ENCODE assay signal across 26 cellular contexts in genomic region chr7:29612596-29612995, GRCh38. TPM values are rescaled to one million over a fixed set of nuclear protein-coding genes. Genes with fewer than 3 reads are reported as not detected.
DNase-seq lines count a peak whose midpoint lies in the region; ATAC-seq, FAIRE-seq and TF ChIP-seq lines count a peak whose summit lies in the region.
"Had no signal": no experiment of that assay in that cellular context is flagged by ENCODE, and none has a peak within 500 bp of the region (broad histone marks: within the 10 kb centered on the region; RNA-seq: fewer than 3 reads in every experiment).

No MANE protein-coding gene starts in this region.

- no peak overlapping the region for H3K4me3 ChIP-seq in GM23338
- H3K4me3 ChIP-seq in astrocyte (ENCODE audit: insufficient read depth, low read depth, low read length), result no peak overlapping the region
- H3K4me3 ChIP-seq in dorsolateral prefrontal cortex, result no peak overlapping the region
- no peak overlapping the region for H3K4me3 ChIP-seq in CD4-positive, alpha-beta memory T cell (ENCODE audit: low read length in 2 of 2)
- H3K4me3 ChIP-seq: A549, coronary artery, gastrocnemius medialis, lung, right atrium auricular region, uterus had no signal

- H3K9me2 ChIP-seq in GM23338 (ENCODE audit: insufficient read depth), result 0 out of 2 replicates have a peak, but pooled peaks cover 16% of the 10 kb centered on the region

- peak overlapping the region; percentile 23; the same call in 1 of the 2 replicates for H3K4me2 ChIP-seq in GM23338
- H3K4me2 ChIP-seq in astrocyte (ENCODE audit: low read length), result no peak overlapping the region
- H3K4me2 ChIP-seq: A549 had no signal

- H3K27ac ChIP-seq in GM23338 (ENCODE audit: low read depth) (no peak overlapping the region), astrocyte (ENCODE audit: low read depth, low read length) (no peak overlapping the region), dorsolateral prefrontal cortex (no peak overlapping the region)
- H3K27ac ChIP-seq in CD4-positive, alpha-beta memory T cell (ENCODE audit: low read depth, low read length), result no peak overlapping the region
- H3K27ac ChIP-seq: A549, coronary artery, gastrocnemius medialis, right atrium auricular region, uterus had no signal

- no peak overlapping the region for H3K9ac ChIP-seq in astrocyte (ENCODE audit: low read length)

- H3K9me3 Mint-ChIP-seq in GM23338 (peaks cover 5% of the 10 kb centered on the region; the same call in 2 of the 3 replicates), astrocyte (ENCODE audit: unreplicated experiment) (no peaks in the 10 kb centered on the region)
- peaks cover 0 to 4% (median 0%) of the 10 kb centered on the region in 8 donors for H3K9me3 Mint-ChIP-seq in CD4-positive, alpha-beta memory T cell
- H3K9me3 Mint-ChIP-seq: activated naive CD8-positive, alpha-beta T cell treated with anti-CD3 and anti-CD28 coated beads, Interleukin-2, amount 10 ng/mL, durations not matched to agents 7 days and 5 days; activated T-helper 17 cell treated with anti-CD3 and anti-CD28 coated beads, Interleukin-2, amount 50 U/mL, for 72 hours; T-cell had no signal

- FAIRE-seq in astrocyte (lab: Jason Lieb, UNC), result no peak
- FAIRE-seq: A549 had no signal

- peak; percentile 34 for DNase-seq in AG08395 (ENCODE audit: low spot score)
- no peak for DNase-seq in GM23338 (ENCODE audit: low spot score)
- peak; percentile 66 for DNase-seq in astrocyte (ENCODE audit: low read depth)
- DNase-seq in iris pigment epithelial cell (ENCODE audit: low read depth), result peak; percentile 23
- no peak for DNase-seq in NCI-H1694 treated with DMSO at 0.1 percent for 48 hours (lab: John Stamatoyannopoulos, UW)
- DNase-seq in dorsolateral prefrontal cortex, result no peak
- DNase-seq in CD4-positive, alpha-beta memory T cell, result no peak
- DNase-seq: activated CD4-positive, alpha-beta T cell treated with anti-CD3 and anti-CD28 coated beads for 48 hours; activated naive CD8-positive, alpha-beta T cell treated with anti-CD3 and anti-CD28 coated beads, Interleukin-2, amount 10 ng/mL, durations not matched to agents 7 days and 5 days; CD8-positive, alpha-beta memory T cell; DMS53; gastrocnemius medialis; naive B cell; NCI-H1436 treated with DMSO at 0.1 percent for 48 hours; NCI-H2171; NCI-H526; stimulated activated CD4-positive, alpha-beta T cell treated with anti-CD3 and anti-CD28 coated beads, Interleukin-15, amount 100 ng/mL, for 24 hours; T-cell; uterus had no signal

- no peaks in the 10 kb centered on the region for H3K9me3 ChIP-seq in astrocyte (ENCODE audit: insufficient read depth, low read depth, low read length)
- H3K9me3 ChIP-seq in CD4-positive, alpha-beta memory T cell (ENCODE audit: control insufficient read depth in 1 of 2, low read length in 2 of 2), result no peaks in the 10 kb centered on the region
- H3K9me3 ChIP-seq: gastrocnemius medialis, right atrium auricular region, uterus had no signal

- H3K4me3 Mint-ChIP-seq in GM23338, result no peak overlapping the region
- no peak overlapping the region for H3K4me3 Mint-ChIP-seq in astrocyte (ENCODE audit: unreplicated experiment)
- H3K4me3 Mint-ChIP-seq in CD4-positive, alpha-beta memory T cell, result no peak overlapping the region
- H3K4me3 Mint-ChIP-seq: activated naive CD8-positive, alpha-beta T cell treated with anti-CD3 and anti-CD28 coated beads, Interleukin-2, amount 10 ng/mL, durations not matched to agents 7 days and 5 days; activated T-helper 17 cell treated with anti-CD3 and anti-CD28 coated beads, Interleukin-2, amount 50 U/mL, for 72 hours; brain; CD8-positive, alpha-beta memory T cell; naive B cell; T-cell had no signal

- H3K79me2 ChIP-seq in GM23338 (replicated peaks; ENCODE audit: insufficient read depth) (no peaks in the 10 kb centered on the region), astrocyte (ENCODE audit: insufficient read depth, low read length) (no peaks in the 10 kb centered on the region)

- H4K20me1 ChIP-seq in GM23338 (replicated peaks; ENCODE audit: insufficient read depth), result no peaks in the 10 kb centered on the region
- no peaks in the 10 kb centered on the region for H4K20me1 ChIP-seq in astrocyte (ENCODE audit: insufficient read depth, low read length)

- intact Hi-C loops in dorsolateral prefrontal cortex (cut with DNase I), result no loop called here
- intact Hi-C loops in CD4-positive, alpha-beta memory T cell (cut with micrococcal nuclease), result no loop called here

- H3K27me3 Mint-ChIP-seq in GM23338 (ENCODE audit: insufficient read depth, low read depth, poor library complexity), result peaks cover 8% of the 10 kb centered on the region
- no peaks in the 10 kb centered on the region for H3K27me3 Mint-ChIP-seq in astrocyte (ENCODE audit: low read depth, unreplicated experiment)
- peaks cover 5 to 12% of the 10 kb centered on the region in 2 donors for H3K27me3 Mint-ChIP-seq in CD4-positive, alpha-beta memory T cell

- CTCF ChIA-PET in CD4-positive, alpha-beta memory T cell (lab: Charles Lee; ENCODE audit: partially characterized antibody), result no interaction called here

- ATAC-seq in GM23338 (no peak), GM18520 (IDR thresholded peaks at IDR 0.05; ENCODE audit: unreplicated experiment) (no peak)
- ATAC-seq: A549; activated T-helper 17 cell treated with anti-CD3 and anti-CD28 coated beads, Interleukin-2, amount 50 U/mL, for 72 hours; gastrocnemius medialis; T-cell had no signal

- TF ChIP-seq CTCF in GM23338 (conservative IDR thresholded peaks at IDR 0.05; ENCODE audit: low read depth in 2 of 2), result no peak
- no peak for TF ChIP-seq CTCF in astrocyte (IDR thresholded peaks at IDR 0.05; ENCODE audit: insufficient read depth, low read depth, low read length)
- TF ChIP-seq CTCF in dorsolateral prefrontal cortex (IDR thresholded peaks at IDR 0.05 in 54 of 56, conservative IDR thresholded peaks at IDR 0.05 in 2 of 56; ENCODE audit: low read depth in 1 of 56, partially characterized antibody in 56 of 56), result no peak

- H3K4me1 Mint-ChIP-seq in GM23338 (peaks cover 37% of the 10 kb centered on the region), astrocyte (ENCODE audit: low read depth, unreplicated experiment) (peaks cover 6% of the 10 kb centered on the region)
- H3K4me1 Mint-ChIP-seq in CD4-positive, alpha-beta memory T cell, result no peaks in the 10 kb centered on the region
- H3K4me1 Mint-ChIP-seq: activated naive CD8-positive, alpha-beta T cell treated with anti-CD3 and anti-CD28 coated beads, Interleukin-2, amount 10 ng/mL, durations not matched to agents 7 days and 5 days; activated T-helper 17 cell treated with anti-CD3 and anti-CD28 coated beads, Interleukin-2, amount 50 U/mL, for 72 hours; CD8-positive, alpha-beta memory T cell; T-cell had no signal

- H3K36me3 ChIP-seq in GM23338 (ENCODE audit: insufficient read depth) (no peaks in the 10 kb centered on the region), astrocyte (ENCODE audit: insufficient read depth, low read length) (no peaks in the 10 kb centered on the region)
- no peaks in the 10 kb centered on the region for H3K36me3 ChIP-seq in CD4-positive, alpha-beta memory T cell (ENCODE audit: insufficient read depth, low read length)
- H3K36me3 ChIP-seq: gastrocnemius medialis, right atrium auricular region, uterus had no signal

- H3K4me1 ChIP-seq in GM23338 (ENCODE audit: insufficient read depth) (peaks cover 30% of the 10 kb centered on the region), astrocyte (ENCODE audit: insufficient read depth, low read length) (peaks cover 11% of the 10 kb centered on the region)
- no peaks in the 10 kb centered on the region for H3K4me1 ChIP-seq in CD4-positive, alpha-beta memory T cell (ENCODE audit: insufficient read depth, low read length)
- H3K4me1 ChIP-seq: gastrocnemius medialis, right atrium auricular region, uterus had no signal

- no peaks in the 10 kb centered on the region for H3F3A ChIP-seq in GM23338 (replicated peaks; ENCODE audit: low read depth)

- H3K27ac Mint-ChIP-seq in GM23338 (no peak overlapping the region), astrocyte (ENCODE audit: unreplicated experiment) (no peak overlapping the region)
- no peak overlapping the region for H3K27ac Mint-ChIP-seq in CD4-positive, alpha-beta memory T cell
- H3K27ac Mint-ChIP-seq: activated naive CD8-positive, alpha-beta T cell treated with anti-CD3 and anti-CD28 coated beads, Interleukin-2, amount 10 ng/mL, durations not matched to agents 7 days and 5 days; activated T-helper 17 cell treated with anti-CD3 and anti-CD28 coated beads, Interleukin-2, amount 50 U/mL, for 72 hours; CD8-positive, alpha-beta memory T cell; naive B cell; T-cell had no signal

- no peaks in the 10 kb centered on the region for H3K27me3 ChIP-seq in GM23338 (ENCODE audit: insufficient read depth)
- no peaks in the 10 kb centered on the region for H3K27me3 ChIP-seq in astrocyte (ENCODE audit: insufficient read depth, low read length)
- no peaks in the 10 kb centered on the region for H3K27me3 ChIP-seq in dorsolateral prefrontal cortex
- H3K27me3 ChIP-seq in CD4-positive, alpha-beta memory T cell (ENCODE audit: insufficient read depth, low read length), result no peaks in the 10 kb centered on the region
- H3K27me3 ChIP-seq: gastrocnemius medialis, right atrium auricular region, uterus had no signal

- POLR2A ChIA-PET in CD4-positive, alpha-beta memory T cell (lab: Charles Lee; ENCODE audit: partially characterized antibody), result no interaction called here

- H3K36me3 Mint-ChIP-seq in GM23338 (ENCODE audit: low read depth) (no peaks in the 10 kb centered on the region; the same call in 2 of the 3 replicates), astrocyte (ENCODE audit: low read depth, unreplicated experiment) (no peaks in the 10 kb centered on the region)
- H3K36me3 Mint-ChIP-seq in CD4-positive, alpha-beta memory T cell, result no peaks in the 10 kb centered on the region
- H3K36me3 Mint-ChIP-seq: activated naive CD8-positive, alpha-beta T cell treated with anti-CD3 and anti-CD28 coated beads, Interleukin-2, amount 10 ng/mL, durations not matched to agents 7 days and 5 days; CD8-positive, alpha-beta memory T cell; naive B cell; T-cell had no signal

- H2AFZ ChIP-seq in GM23338 (0 out of 2 replicates have a peak overlapping the region, but pooled peaks have one; percentile 20), astrocyte (ENCODE audit: low read depth, low read length) (no peak overlapping the region)

TF ChIP-seq in GM23338, 12 proteins besides CTCF, POLR2A, EP300 and RAD21 (continues in another document):
- TF ChIP-seq ZNF114 (CRISPR knock-in tag; IDR thresholded peaks at IDR 0.05), result no peak

RNA-seq across cellular contexts. Expression of gene PRR15, which starts 49.0 kb away (rescaled TPM):
- 15.5 and 17.4 TPM in 2 replicates for total RNA-seq in GM23338 (2014; rRNA removed; shearing (Covaris generic))
- 8.5 and 9.6 TPM in 2 replicates for polyA plus RNA-seq in GM23338 (2016; fragmentation: Nextera tagmentation; extraction: Ambion mirVana)
- total RNA-seq in astrocyte (7.2 and 11.1 TPM in 2 replicates), dorsolateral prefrontal cortex (1 to 10 TPM in 15 of 120 experiments, under 1 TPM in 57, not detected in 48; 0.23 to 1.6 (median 0.68) TPM)
- not detected for total RNA-seq in CD4-positive, alpha-beta memory T cell
- polyA plus RNA-seq in CD4-positive, alpha-beta memory T cell, result not detected
- total RNA-seq: activated naive CD8-positive, alpha-beta T cell treated with anti-CD3 and anti-CD28 coated beads, Interleukin-2, amount 10 ng/mL, durations not matched to agents 7 days and 5 days; activated T-helper 17 cell treated with anti-CD3 and anti-CD28 coated beads, Interleukin-2, amount 50 U/mL, for 72 hours; CD8-positive, alpha-beta memory T cell had no signal
- polyA plus RNA-seq: CD8-positive, alpha-beta memory T cell had no signal

Comparison
In these comparisons a context has a peak if more than half of its experiments do, and no peak if none do; other contexts are left out.
1. DNase-seq: peak in AG08395 (single experiment), astrocyte (single experiment) and iris pigment epithelial cell (single experiment); none in GM23338 (single experiment), NCI-H1694 treated with DMSO at 0.1 percent for 48 hours (single experiment), dorsolateral prefrontal cortex (0 of 10) and CD4-positive, alpha-beta memory T cell (0 of 5).